25 cellular contexts compared by ENCODE assay signal in the genomic region with DNA sequence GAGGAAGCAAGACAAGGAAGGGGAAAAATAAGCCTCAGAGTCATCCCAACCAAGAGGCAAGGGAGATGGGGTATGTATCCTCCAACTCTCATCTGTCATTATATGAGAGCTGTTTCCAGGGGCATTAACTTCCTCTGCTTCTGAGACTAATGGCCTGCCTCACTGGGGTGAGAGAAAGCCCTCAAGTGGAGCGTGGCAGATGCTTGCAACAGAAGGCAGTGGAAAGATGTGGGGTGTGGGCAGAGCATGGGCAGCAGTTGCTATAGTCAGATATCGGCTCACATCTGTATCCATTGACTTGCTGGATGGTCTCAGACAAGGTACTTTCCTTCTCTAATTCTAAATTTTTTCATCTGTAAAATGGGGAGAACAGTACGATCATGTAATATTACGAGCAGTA.
DNase-seq lines count a peak whose midpoint lies in the region; ATAC-seq and TF ChIP-seq lines count a peak whose summit lies in the region.
"Had no signal": no experiment of that assay in that cellular context is flagged by ENCODE, and none has a peak within 500 bp of the region (broad histone marks: within the 10 kb centered on the region; RNA-seq: fewer than 3 reads in every experiment).

No MANE protein-coding gene starts in this region.

- H3K27me3 Mint-ChIP-seq in dendritic cell treated with granulocyte-macrophage colony-stimulating factor and Interleukin-4, amounts not matched to agents 40 ng/mL and 50 ng/mL, for 4 days: no peaks in the 10 kb centered on the region
- H3K27me3 Mint-ChIP-seq in progenitor cell of endocrine pancreas: no peaks in the 10 kb centered on the region
- H3K27me3 Mint-ChIP-seq: activated CD4-positive, alpha-beta memory T cell treated with anti-CD3 and anti-CD28 coated beads for 36 hours; effector memory CD8-positive, alpha-beta T cell had no signal

- no peaks in the 10 kb centered on the region for H4K20me1 ChIP-seq in BLaER1

- no peak overlapping the region for H3K4me2 ChIP-seq in BLaER1

- H3K27me3 ChIP-seq in BLaER1 (no peaks in the 10 kb centered on the region), tibial nerve (no peaks in the 10 kb centered on the region)
- H3K27me3 ChIP-seq: BE2C, body of pancreas, uterus had no signal

- H3K4me1 ChIP-seq in BLaER1 (peaks cover 31% of the 10 kb centered on the region), tibial nerve (peaks cover 0 to 12% (median 0%) of the 10 kb centered on the region in 4 donors)
- H3K4me1 ChIP-seq: BE2C, body of pancreas, foreskin keratinocyte, uterus had no signal

- H3K9me3 Mint-ChIP-seq in dendritic cell treated with granulocyte-macrophage colony-stimulating factor and Interleukin-4, amounts not matched to agents 40 ng/mL and 50 ng/mL, for 4 days: no peaks in the 10 kb centered on the region
- peaks cover 4% of the 10 kb centered on the region for H3K9me3 Mint-ChIP-seq in progenitor cell of endocrine pancreas (ENCODE audit: low read depth)
- H3K9me3 Mint-ChIP-seq: activated CD4-positive, alpha-beta memory T cell treated with anti-CD3 and anti-CD28 coated beads for 36 hours; effector memory CD8-positive, alpha-beta T cell had no signal

- no peak for TF ChIP-seq POLR2A in tibial nerve (IDR thresholded peaks at IDR 0.05)

- no peak for TF ChIP-seq EP300 in tibial nerve (IDR thresholded peaks at IDR 0.05)

- ATAC-seq in HG02852 (IDR thresholded peaks at IDR 0.05; ENCODE audit: unreplicated experiment): no peak
- ATAC-seq: body of pancreas; effector memory CD8-positive, alpha-beta T cell; foreskin keratinocyte; left colon; WTC11 had no signal

- H3K27ac ChIP-seq in BLaER1 (peak overlapping the region; percentile 60; the same call in 1 of the 2 replicates), tibial nerve (no peak overlapping the region)
- H3K27ac ChIP-seq: body of pancreas, foreskin keratinocyte, uterus had no signal

- TF ChIP-seq CTCF in tibial nerve (IDR thresholded peaks at IDR 0.05): no peak
- TF ChIP-seq CTCF in progenitor cell of endocrine pancreas (IDR thresholded peaks at IDR 0.05; ENCODE audit: unreplicated experiment): no peak

- H3K9me3 ChIP-seq in BLaER1: no peaks in the 10 kb centered on the region
- H3K9me3 ChIP-seq in tibial nerve: no peaks in the 10 kb centered on the region
- H3K9me3 ChIP-seq: BE2C, body of pancreas, uterus had no signal

- 95 to 96% methylated on average over 4 of the region's 4 CpGs for WGBS in tibial nerve, 2 donors

- intact Hi-C loops in dendritic cell treated with granulocyte-macrophage colony-stimulating factor and Interleukin-4, amounts not matched to agents 40 ng/mL and 50 ng/mL, for 4 days (cut with micrococcal nuclease): loop anchor here (5.0 kb wide), 1 partner anchor 44 kb away; no protein-coding TSS in a partner anchor

- no peak overlapping the region for H3K9ac ChIP-seq in BLaER1

- DNase-seq in DMS 273 treated with DMSO at 0.1 percent for 48 hours (lab: John Stamatoyannopoulos, UW): peak; percentile 83
- peak; percentile 83 for DNase-seq in NCI-H69 (lab: John Stamatoyannopoulos, UW)
- no peak for DNase-seq in tibial nerve (ENCODE audit: low spot score in 2 of 2)
- no peak for DNase-seq in HUDEP-2 (lab: John Stamatoyannopoulos, UW; ENCODE audit: unreplicated experiment in 76 of 76)
- no peak for DNase-seq in progenitor cell of endocrine pancreas (ENCODE audit: low spot score, unreplicated experiment)
- DNase-seq: activated CD4-positive, alpha-beta memory T cell treated with anti-CD3 and anti-CD28 coated beads for 36 hours; BE2C; Calu3; effector memory CD8-positive, alpha-beta T cell; foreskin keratinocyte; HCEC 1CT; IMR-90; left colon; NCI-H1436; NCI-H774; OCI-M1; substantia nigra; T-helper 9 cell; uterus had no signal

- no peaks in the 10 kb centered on the region for H3K36me3 Mint-ChIP-seq in dendritic cell treated with granulocyte-macrophage colony-stimulating factor and Interleukin-4, amounts not matched to agents 40 ng/mL and 50 ng/mL, for 4 days (ENCODE audit: low read depth)
- no peaks in the 10 kb centered on the region for H3K36me3 Mint-ChIP-seq in progenitor cell of endocrine pancreas (ENCODE audit: insufficient read depth)
- H3K36me3 Mint-ChIP-seq: activated CD4-positive, alpha-beta memory T cell treated with anti-CD3 and anti-CD28 coated beads for 36 hours had no signal

- peaks cover 73% of the 10 kb centered on the region for H3K4me1 Mint-ChIP-seq in dendritic cell treated with granulocyte-macrophage colony-stimulating factor and Interleukin-4, amounts not matched to agents 40 ng/mL and 50 ng/mL, for 4 days (ENCODE audit: low read depth)
- no peaks in the 10 kb centered on the region for H3K4me1 Mint-ChIP-seq in progenitor cell of endocrine pancreas (ENCODE audit: low read depth)

- H3K36me3 ChIP-seq in BLaER1 (no peaks in the 10 kb centered on the region), tibial nerve (no peaks in the 10 kb centered on the region)
- H3K36me3 ChIP-seq: BE2C, uterus had no signal

- no peak overlapping the region for H3K4me3 Mint-ChIP-seq in dendritic cell treated with granulocyte-macrophage colony-stimulating factor and Interleukin-4, amounts not matched to agents 40 ng/mL and 50 ng/mL, for 4 days
- H3K4me3 Mint-ChIP-seq in progenitor cell of endocrine pancreas (ENCODE audit: low read depth): no peak overlapping the region
- H3K4me3 Mint-ChIP-seq: activated CD4-positive, alpha-beta memory T cell treated with anti-CD3 and anti-CD28 coated beads for 36 hours; effector memory CD8-positive, alpha-beta T cell; WTC11 had no signal

- peak overlapping the region; percentile 71 for H3K27ac Mint-ChIP-seq in dendritic cell treated with granulocyte-macrophage colony-stimulating factor and Interleukin-4, amounts not matched to agents 40 ng/mL and 50 ng/mL, for 4 days
- no peak overlapping the region for H3K27ac Mint-ChIP-seq in progenitor cell of endocrine pancreas
- H3K27ac Mint-ChIP-seq: activated CD4-positive, alpha-beta memory T cell treated with anti-CD3 and anti-CD28 coated beads for 36 hours; WTC11 had no signal

- H3K4me3 ChIP-seq in BLaER1 (no peak overlapping the region), tibial nerve (no peak overlapping the region)
- H3K4me3 ChIP-seq: body of pancreas, skin epidermis, uterus had no signal

Comparison
In these comparisons a context has a peak if more than half of its experiments do, and no peak if none do; other contexts are left out.
1. DNase-seq: peak in DMS 273 treated with DMSO at 0.1 percent for 48 hours (single experiment) and NCI-H69 (single experiment); none in tibial nerve (0 of 2), HUDEP-2 (0 of 76) and progenitor cell of endocrine pancreas (single experiment).